ENCODE assay signal across 10 cellular contexts in the genomic region with DNA sequence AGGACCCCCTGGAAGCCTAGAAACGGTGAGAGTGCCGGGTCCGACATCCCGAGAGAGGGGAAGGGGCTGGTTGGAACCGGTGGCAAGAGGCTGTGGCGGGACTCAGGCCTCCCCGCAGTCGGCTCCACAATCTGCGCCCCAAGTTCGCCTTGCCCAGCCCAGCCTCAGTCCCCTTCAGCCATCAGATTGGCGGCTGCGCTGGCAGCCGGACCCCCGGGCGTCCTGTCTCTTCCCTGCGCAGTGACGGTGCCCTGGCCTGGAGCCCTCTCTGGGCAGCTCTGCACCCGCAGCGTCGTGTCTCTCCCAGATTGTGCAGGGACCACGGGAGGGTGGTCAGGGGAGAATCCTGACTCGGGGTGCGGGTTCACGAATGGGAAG. TPM values are rescaled to one million over a fixed set of nuclear protein-coding genes. Genes with fewer than 3 reads are reported as not detected.
DNase-seq lines count a peak whose midpoint lies in the region; ATAC-seq and TF ChIP-seq lines count a peak whose summit lies in the region.
"Had no signal": no experiment of that assay in that cellular context is flagged by ENCODE, and none has a peak within 500 bp of the region (broad histone marks: within the 10 kb centered on the region; RNA-seq: fewer than 3 reads in every experiment).

No MANE protein-coding gene starts in this region.

- peak overlapping the region; percentile 30 for H3K27ac ChIP-seq in CD8-positive, alpha-beta T cell (ENCODE audit: low read depth, low read length)
- no peak overlapping the region for H3K27ac ChIP-seq in prostate gland
- H3K27ac ChIP-seq: cardiac muscle cell had no signal

- in situ Hi-C loops in ACHN (cut with HindIII; ENCODE audit: low pct_ligation_motif_present, low pct_unique_long_range_greater_than_20kb, low sequenced_read_pairs): no loop called here

- CTCF ChIA-PET in CD8-positive, alpha-beta T cell (lab: Charles Lee): interaction anchor here (0.7 kb wide), 1 partner anchor 1140 kb away, joined by 3 read pairs; no protein-coding TSS in a partner anchor

- H3K4me1 Mint-ChIP-seq in CD8-positive, alpha-beta T cell (ENCODE audit: low read depth): peaks cover 5% of the 10 kb centered on the region
- peaks cover 10% of the 10 kb centered on the region for H3K4me1 Mint-ChIP-seq in dendritic cell treated with granulocyte-macrophage colony-stimulating factor and Interleukin-4, amounts not matched to agents 40 ng/mL and 50 ng/mL, for 4 days (ENCODE audit: low read depth)
- H3K4me1 Mint-ChIP-seq: nephron progenitor cell had no signal

- no peaks in the 10 kb centered on the region for H3K27me3 Mint-ChIP-seq in CD8-positive, alpha-beta T cell (ENCODE audit: low read depth)
- H3K27me3 Mint-ChIP-seq in dendritic cell treated with granulocyte-macrophage colony-stimulating factor and Interleukin-4, amounts not matched to agents 40 ng/mL and 50 ng/mL, for 4 days: no peaks in the 10 kb centered on the region

- H3K36me3 Mint-ChIP-seq in CD8-positive, alpha-beta T cell: peaks cover 2% of the 10 kb centered on the region
- H3K36me3 Mint-ChIP-seq in dendritic cell treated with granulocyte-macrophage colony-stimulating factor and Interleukin-4, amounts not matched to agents 40 ng/mL and 50 ng/mL, for 4 days (ENCODE audit: low read depth): peaks cover 7% of the 10 kb centered on the region

- no peaks in the 10 kb centered on the region for H3K4me1 ChIP-seq in CD8-positive, alpha-beta T cell (ENCODE audit: insufficient read depth, low read length)
- H3K4me1 ChIP-seq in prostate gland (replicated peaks): no peaks in the 10 kb centered on the region

- TF ChIP-seq CTCF in CD8-positive, alpha-beta T cell (IDR thresholded peaks at IDR 0.05): no peak
- no peak for TF ChIP-seq CTCF in prostate gland (IDR thresholded peaks at IDR 0.05)

- ATAC-seq in CD8-positive, alpha-beta T cell: no peak
- ATAC-seq in HG03354 (IDR thresholded peaks at IDR 0.05; ENCODE audit: poor library complexity, severe bottlenecking, unreplicated experiment) (peak; percentile 30), GM18858 (IDR thresholded peaks at IDR 0.05; ENCODE audit: unreplicated experiment) (no peak)

- no peaks in the 10 kb centered on the region for H3K9me3 Mint-ChIP-seq in CD8-positive, alpha-beta T cell
- H3K9me3 Mint-ChIP-seq in dendritic cell treated with granulocyte-macrophage colony-stimulating factor and Interleukin-4, amounts not matched to agents 40 ng/mL and 50 ng/mL, for 4 days: peaks cover 27% of the 10 kb centered on the region

- TF ChIP-seq POLR2A in prostate gland (IDR thresholded peaks at IDR 0.05): no peak

- H3K4me3 Mint-ChIP-seq in CD8-positive, alpha-beta T cell: peak overlapping the region; percentile 91
- peak overlapping the region; percentile 84 for H3K4me3 Mint-ChIP-seq in dendritic cell treated with granulocyte-macrophage colony-stimulating factor and Interleukin-4, amounts not matched to agents 40 ng/mL and 50 ng/mL, for 4 days
- H3K4me3 Mint-ChIP-seq: nephron progenitor cell had no signal

- no peaks in the 10 kb centered on the region for H3K9me3 ChIP-seq in CD8-positive, alpha-beta T cell (ENCODE audit: low read length)
- no peaks in the 10 kb centered on the region for H3K9me3 ChIP-seq in prostate gland

- POLR2A ChIA-PET in CD8-positive, alpha-beta T cell (lab: Charles Lee): no interaction called here

- no peaks in the 10 kb centered on the region for H3K27me3 ChIP-seq in CD8-positive, alpha-beta T cell (ENCODE audit: insufficient read depth, low read length)
- no peaks in the 10 kb centered on the region for H3K27me3 ChIP-seq in prostate gland (replicated peaks; ENCODE audit: insufficient read depth)
- H3K27me3 ChIP-seq: cardiac muscle cell had no signal

- DNase-seq in CD8-positive, alpha-beta T cell: no peak
- DNase-seq in prostate gland (ENCODE audit: low spot score) (no peak), Ammon's horn (ENCODE audit: low spot score) (no peak), ACHN (no peak), HT-29 (ENCODE audit: low spot score) (no peak)
- DNase-seq: nephron progenitor cell had no signal

- H3K27ac Mint-ChIP-seq in CD8-positive, alpha-beta T cell: peak overlapping the region; percentile 79
- peak overlapping the region; percentile 31 for H3K27ac Mint-ChIP-seq in dendritic cell treated with granulocyte-macrophage colony-stimulating factor and Interleukin-4, amounts not matched to agents 40 ng/mL and 50 ng/mL, for 4 days
- H3K27ac Mint-ChIP-seq: nephron progenitor cell had no signal

- under 1% methylated on average over 24 of the region's 24 CpGs for WGBS in prostate gland

- no peaks in the 10 kb centered on the region for H3K36me3 ChIP-seq in CD8-positive, alpha-beta T cell (ENCODE audit: insufficient read depth, low read length)
- H3K36me3 ChIP-seq in prostate gland: no peaks in the 10 kb centered on the region
- H3K36me3 ChIP-seq: cardiac muscle cell had no signal

- intact Hi-C loops in CD8-positive, alpha-beta T cell (cut with DNase I, micrococcal nuclease): loop anchor here (5.0 to 10.0 kb wide), 3 partner anchors 640 to 1398 kb away; partner anchors contain the start of gene ZNF91 (in 1 of the 2)
- intact Hi-C loops in dendritic cell treated with granulocyte-macrophage colony-stimulating factor and Interleukin-4, amounts not matched to agents 40 ng/mL and 50 ng/mL, for 4 days (cut with micrococcal nuclease): no loop called here
- intact Hi-C loops in prostate gland (cut with DNase I): no loop called here

- peak overlapping the region; percentile 62 for H3K4me3 ChIP-seq in CD8-positive, alpha-beta T cell (ENCODE audit: low read depth, low read length)
- peak overlapping the region; percentile 25 to 43 for H3K4me3 ChIP-seq in prostate gland
- H3K4me3 ChIP-seq: cardiac muscle cell had no signal

RNA-seq across cellular contexts. Expression of gene ZNF492, which starts 0.3 kb away (rescaled TPM):
- 1 to 10 TPM; 1.5 to 1.6 TPM for total RNA-seq in CD8-positive, alpha-beta T cell
- total RNA-seq in prostate gland: under 1 TPM; 0.32 to 0.97 TPM
- total RNA-seq in HT-29 (2014; rRNA removed; shearing (Covaris generic)): not detected in 2 replicates
- total RNA-seq: cardiac muscle cell had no signal

Comparison
In these comparisons a context has a peak if more than half of its experiments do, and no peak if none do; other contexts are left out.
1. intact Hi-C loops: an anchor here in CD8-positive, alpha-beta T cell (5.0 to 10.0 kb wide); none called in dendritic cell treated with granulocyte-macrophage colony-stimulating factor and Interleukin-4, amounts not matched to agents 40 ng/mL and 50 ng/mL, for 4 days and prostate gland.